Comparison of ENCODE assay signal across 14 cellular contexts in genomic region chr5:52419357-52419756, GRCh38.
DNase-seq lines count a peak whose midpoint lies in the region; ATAC-seq and TF ChIP-seq lines count a peak whose summit lies in the region.
"Had no signal": no experiment of that assay in that cellular context is flagged by ENCODE, and none has a peak within 500 bp of the region (broad histone marks: within the 10 kb centered on the region; RNA-seq: fewer than 3 reads in every experiment).

No MANE protein-coding gene starts in this region.

- H3K27me3 Mint-ChIP-seq in neural progenitor cell (ENCODE audit: insufficient read depth, low read depth) = peaks cover 3% of the 10 kb centered on the region

- H3K9me3 ChIP-seq in ectodermal cell (ENCODE audit: control insufficient read depth, low read length) = no peaks in the 10 kb centered on the region
- no peaks in the 10 kb centered on the region for H3K9me3 ChIP-seq in neural progenitor cell (ENCODE audit: low read depth)
- no peaks in the 10 kb centered on the region for H3K9me3 ChIP-seq in gastrocnemius medialis
- no peaks in the 10 kb centered on the region for H3K9me3 ChIP-seq in right lobe of liver
- H3K9me3 ChIP-seq: Caco-2 had no signal

- intact Hi-C loops in gastrocnemius medialis (cut with DNase I; ENCODE audit: low total_unique reads) = no loop called here
- intact Hi-C loops in right lobe of liver (cut with DNase I) = no loop called here

- H3K4me1 ChIP-seq in ectodermal cell (ENCODE audit: control insufficient read depth, insufficient read depth, low read length) (peaks cover 3% of the 10 kb centered on the region), neural progenitor cell (peaks cover 25% of the 10 kb centered on the region), gastrocnemius medialis (no peaks in the 10 kb centered on the region), right lobe of liver (no peaks in the 10 kb centered on the region)

- H3K4me3 ChIP-seq in ectodermal cell (ENCODE audit: insufficient read depth, low read depth, low read length) (no peak overlapping the region), neural progenitor cell (no peak overlapping the region), gastrocnemius medialis (no peak overlapping the region), right lobe of liver (no peak overlapping the region)

- TF ChIP-seq CTCF in neural progenitor cell (IDR thresholded peaks at IDR 0.05) = no peak
- no peak for TF ChIP-seq CTCF in gastrocnemius medialis (IDR thresholded peaks at IDR 0.05 in 4 of 5, conservative IDR thresholded peaks at IDR 0.05 in 1 of 5)
- no peak for TF ChIP-seq CTCF in right lobe of liver (IDR thresholded peaks at IDR 0.05)

- H3K9ac ChIP-seq in neural progenitor cell = no peak overlapping the region

- 23 to 33% methylated on average over 1 of the region's 1 CpG for WGBS in ectodermal cell, 2 experiments
- WGBS in right lobe of liver (ENCODE audit: insufficient coverage, low coverage, low lambda C conversion rate, missing lambda C conversion rate) = 33% methylated on average over 1 of the region's 1 CpG

- peaks cover 4% of the 10 kb centered on the region for H3K9me3 Mint-ChIP-seq in neural progenitor cell
- H3K9me3 Mint-ChIP-seq: CD8-positive, alpha-beta T cell had no signal

- peak overlapping the region; percentile 40 for H3K4me2 ChIP-seq in neural progenitor cell

- H3F3A ChIP-seq in neural progenitor cell (ENCODE audit: low read depth) = peaks cover 9% of the 10 kb centered on the region

- H3K27me3 ChIP-seq in ectodermal cell (ENCODE audit: control insufficient read depth, insufficient read depth, low read length, poor library complexity, severe bottlenecking) = no peaks in the 10 kb centered on the region
- peaks cover 4% of the 10 kb centered on the region for H3K27me3 ChIP-seq in neural progenitor cell
- H3K27me3 ChIP-seq in gastrocnemius medialis = no peaks in the 10 kb centered on the region
- no peaks in the 10 kb centered on the region for H3K27me3 ChIP-seq in right lobe of liver

- peaks cover 4% of the 10 kb centered on the region for H3K36me3 Mint-ChIP-seq in neural progenitor cell
- H3K36me3 Mint-ChIP-seq: CD8-positive, alpha-beta T cell had no signal

- no peaks in the 10 kb centered on the region for H4K20me1 ChIP-seq in neural progenitor cell (ENCODE audit: low read depth)

- in situ Hi-C loops in gastrocnemius medialis (cut with MboI; ENCODE audit: low sequenced_read_pairs in 4 of 4) = no loop called here

- no peak for TF ChIP-seq POLR2A in gastrocnemius medialis (IDR thresholded peaks at IDR 0.05)
- no peak for TF ChIP-seq POLR2A in right lobe of liver (IDR thresholded peaks at IDR 0.05)

- H3K27ac ChIP-seq in ectodermal cell (ENCODE audit: insufficient read depth, low read depth, low read length, poor library complexity, severe bottlenecking) (peak overlapping the region; percentile 27), neural progenitor cell (no peak overlapping the region), gastrocnemius medialis (no peak overlapping the region), right lobe of liver (no peak overlapping the region)

- H3K4me1 Mint-ChIP-seq in neural progenitor cell = peaks cover 36% of the 10 kb centered on the region

- DNase-seq in SK-N-DZ (ENCODE audit: low spot score) = peak; percentile 40
- DNase-seq in neural progenitor cell (ENCODE audit: low spot score) = peak; percentile 76
- DNase-seq in mucosa of gallbladder (ENCODE audit: low spot score) = no peak
- DNase-seq in gastrocnemius medialis = no peak
- DNase-seq in right lobe of liver = no peak
- DNase-seq: C1 segment of cervical spinal cord; Caco-2; CD8-positive, alpha-beta T cell; DMS153; DND-41; GOT3; HCEC 1CT had no signal

- no peaks in the 10 kb centered on the region for H3K36me3 ChIP-seq in ectodermal cell (ENCODE audit: control insufficient read depth, insufficient read depth, low read length)
- no peaks in the 10 kb centered on the region for H3K36me3 ChIP-seq in neural progenitor cell
- no peaks in the 10 kb centered on the region for H3K36me3 ChIP-seq in gastrocnemius medialis
- no peaks in the 10 kb centered on the region for H3K36me3 ChIP-seq in right lobe of liver

- H3K79me2 ChIP-seq in neural progenitor cell (ENCODE audit: low read depth) = no peaks in the 10 kb centered on the region

- ATAC-seq in gastrocnemius medialis (no peak), right lobe of liver (no peak), HG02763 (IDR thresholded peaks at IDR 0.05; ENCODE audit: unreplicated experiment) (no peak)
- ATAC-seq: CD8-positive, alpha-beta T cell had no signal

- H3K27ac Mint-ChIP-seq in neural progenitor cell = peak overlapping the region; percentile 10
- H3K27ac Mint-ChIP-seq: CD8-positive, alpha-beta T cell had no signal

- no peak overlapping the region for H2AFZ ChIP-seq in neural progenitor cell (replicated peaks)

- peak overlapping the region; percentile 6 for H3K4me3 Mint-ChIP-seq in neural progenitor cell
- H3K4me3 Mint-ChIP-seq: CD8-positive, alpha-beta T cell had no signal

Comparison
In these comparisons a context has a peak if more than half of its experiments do, and no peak if none do; other contexts are left out.
1. DNase-seq: peak in SK-N-DZ (single experiment) and neural progenitor cell (single experiment); none in mucosa of gallbladder (single experiment), gastrocnemius medialis (0 of 2) and right lobe of liver (0 of 3).